ENCODE assay signal across 17 cellular contexts in the genomic region with DNA sequence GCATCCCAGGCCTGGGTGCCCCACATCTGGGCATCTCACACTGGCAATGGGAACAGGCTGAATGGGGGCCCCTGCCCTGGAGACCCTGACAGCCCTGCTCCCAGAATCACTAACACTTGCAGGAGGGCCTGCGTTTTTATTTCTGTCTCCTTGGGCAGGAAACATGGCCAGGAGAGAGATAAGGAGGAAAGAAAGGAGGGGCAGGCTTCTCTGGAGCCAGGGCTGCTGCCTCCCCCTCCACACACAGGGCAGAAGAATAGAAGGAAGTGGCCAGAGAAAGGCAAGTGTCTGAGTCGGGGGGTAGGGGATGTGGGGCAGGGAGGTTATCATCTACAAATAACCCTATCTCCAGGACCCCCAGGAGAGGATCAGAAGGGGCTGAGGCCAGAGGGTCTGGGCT.
"Had no signal": no experiment of that assay in that cellular context is flagged by ENCODE, and none has a peak within 500 bp of the region (broad histone marks: within the 10 kb centered on the region; RNA-seq: fewer than 3 reads in every experiment).

No MANE protein-coding gene starts in this region.

- DNase-seq: activated CD4-positive, alpha-beta T cell treated with anti-CD3 and anti-CD28 coated beads for 1 hour; activated CD4-positive, alpha-beta T cell treated with anti-CD3 and anti-CD28 coated beads, Interleukin-2, amount 50 U/mL, for 48 hours; activated naive CD4-positive, alpha-beta T cell; activated T-cell treated with anti-CD3 and anti-CD28 coated beads, Interleukin-2, amount 50 U/mL, for 72 hours; colonic mucosa; effector CD8-positive, alpha-beta T cell; hypothalamus; kidney glomerular epithelial cell; mucosa of descending colon; natural killer cell; occipital lobe; stimulated activated CD4-positive, alpha-beta T cell treated with anti-CD3 and anti-CD28 coated beads, Interleukin-4, amount 100 ng/mL, for 24 hours; stomach; T-helper 17 cell had no signal

- H3K4me3 ChIP-seq: colonic mucosa, gastroesophageal sphincter, mucosa of descending colon, stomach, thoracic aorta had no signal

- ATAC-seq: activated T-cell treated with anti-CD3 and anti-CD28 coated beads, Interleukin-2, amount 50 U/mL, for 72 hours; gastroesophageal sphincter; mucosa of descending colon; natural killer cell; T-helper 17 cell had no signal

- H3K4me3 Mint-ChIP-seq: activated T-cell treated with anti-CD3 and anti-CD28 coated beads, Interleukin-2, amount 50 U/mL, for 72 hours; natural killer cell; T-helper 17 cell had no signal

- H3K36me3 Mint-ChIP-seq: natural killer cell had no signal

- H3K9me3 Mint-ChIP-seq: activated T-cell treated with anti-CD3 and anti-CD28 coated beads, Interleukin-2, amount 50 U/mL, for 72 hours; natural killer cell had no signal

- H3K4me1 ChIP-seq: colonic mucosa had no signal

- H3K4me1 Mint-ChIP-seq: natural killer cell had no signal

- H3K27ac ChIP-seq: colonic mucosa, epithelial cell of prostate, gastroesophageal sphincter, stomach, thoracic aorta had no signal

- H3K9me3 ChIP-seq: colonic mucosa had no signal

- H3K27me3 ChIP-seq: colonic mucosa, gastroesophageal sphincter had no signal

- H3K36me3 ChIP-seq: colonic mucosa, gastroesophageal sphincter, stomach, thoracic aorta had no signal

- H3K27ac Mint-ChIP-seq: activated T-cell treated with anti-CD3 and anti-CD28 coated beads, Interleukin-2, amount 50 U/mL, for 72 hours; natural killer cell; T-helper 17 cell had no signal
